Comparison of ENCODE assay signal across 8 cellular contexts in the genomic region with DNA sequence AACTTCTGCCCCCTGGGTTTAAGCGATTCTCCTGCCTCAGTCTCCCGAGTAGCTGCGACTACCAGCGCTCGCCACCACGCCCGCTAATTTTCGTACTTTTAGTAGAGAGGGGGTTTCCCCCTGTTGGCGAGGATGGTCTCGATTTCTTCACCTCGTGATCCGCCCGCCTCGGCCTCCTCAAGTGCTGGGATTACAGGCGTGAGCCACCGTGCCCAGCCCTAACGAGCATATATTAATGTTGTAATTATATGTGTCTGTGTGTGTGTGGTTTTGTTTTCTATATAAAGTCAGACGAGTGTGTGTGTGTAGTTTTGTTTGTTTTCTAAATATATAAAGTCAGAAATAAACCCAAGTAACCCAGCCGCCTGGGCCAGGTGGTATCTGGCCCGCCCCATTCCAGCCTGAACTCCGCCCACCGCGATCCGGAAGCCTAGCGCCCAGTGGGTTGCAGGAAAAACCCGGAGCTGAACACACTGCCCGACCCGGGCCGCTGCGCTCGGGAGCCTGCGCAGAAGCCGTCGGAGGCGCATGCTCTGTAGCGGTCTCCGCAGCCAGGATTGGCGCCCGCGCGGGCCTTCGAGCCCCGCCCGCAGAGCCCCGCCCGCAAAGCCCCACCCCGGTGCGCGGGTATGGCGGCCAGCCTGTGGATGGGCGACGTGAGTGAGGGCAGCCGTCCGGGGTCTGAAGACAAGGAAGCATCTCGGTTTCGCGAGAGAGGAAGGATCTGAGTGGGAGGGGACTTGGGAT. TPM values are rescaled to one million over a fixed set of nuclear protein-coding genes. Genes with fewer than 3 reads are reported as not detected.
DNase-seq lines count a peak whose midpoint lies in the region; ATAC-seq, FAIRE-seq and TF ChIP-seq lines count a peak whose summit lies in the region.

TSS of gene TRNAU1AP (plus strand) at position 604 of the 747 bp plus-strand sequence. CDS start at position 630, 26 bp downstream.

- POLR2A ChIA-PET in IMR-90 (lab: Charles Lee; ENCODE audit: unreplicated experiment) = interaction anchor here (0.5 kb wide), 1 partner anchor 8 kb away, joined by 3 read pairs; no protein-coding TSS in a partner anchor
- POLR2A ChIA-PET in OCI-LY7 (lab: Charles Lee) = interaction anchor here (0.7 kb wide), 1 partner anchor 26 kb away, joined by 3 read pairs; no protein-coding TSS in a partner anchor
- POLR2A ChIA-PET in endothelial cell of umbilical vein (lab: Charles Lee) = interaction anchor here (0.7 to 3.8 kb wide), 4 partner anchors 26 to 293 kb away, joined by 3 to 59 read pairs (median 4); partner anchors contain the start of gene RNU11

- H3K79me2 ChIP-seq in OCI-LY7 (ENCODE audit: insufficient read depth, low read depth, low read length) (peaks cover 19% of the 10 kb centered on the region; the same call in 1 of the 2 replicates), endothelial cell of umbilical vein (ENCODE audit: control insufficient read depth, insufficient read depth, low read length) (peaks cover 11% of the 10 kb centered on the region)

- H3K9ac ChIP-seq in IMR-90 (ENCODE audit: low read depth, low read length) (peak within 1 kb of the TSS; percentile 89), endothelial cell of umbilical vein (replicated peaks; ENCODE audit: extremely low read depth, insufficient read depth, low read length) (peak within 1 kb of the TSS; percentile 80)

- TF ChIP-seq RAD21 in IMR-90 (IDR thresholded peaks at IDR 0.05; ENCODE audit: low read length) = no peak

- peak within 1 kb of the TSS; percentile 33; the same call in 1 of the 2 replicates for H2BK20ac ChIP-seq in IMR-90 (ENCODE audit: low read depth, low read length)

- H2AK5ac ChIP-seq in IMR-90 (ENCODE audit: low read depth, low read length) = peak within 1 kb of the TSS; percentile 58

- H3K27me3 ChIP-seq in IMR-90 (ENCODE audit: control insufficient read depth, insufficient read depth, low read length) (no peaks in the 10 kb centered on the region), endothelial cell of umbilical vein (ENCODE audit: control insufficient read depth in 2 of 2, insufficient read depth in 2 of 2, low read length in 2 of 2) (no peaks in the 10 kb centered on the region)

- peak; percentile 89 for FAIRE-seq in endothelial cell of umbilical vein (lab: Jason Lieb, UNC)

- peak within 1 kb of the TSS; percentile 98 for H3K4ac ChIP-seq in IMR-90 (ENCODE audit: low read depth, low read length)

- intact Hi-C loops in IMR-90 (cut with micrococcal nuclease) (loop anchor here (1.0 kb wide), 1 partner anchor 29 kb away; no protein-coding TSS in a partner anchor), OCI-LY7 (cut with micrococcal nuclease; ENCODE audit: unreplicated experiment) (loop anchor here (1.0 kb wide), 2 partner anchors 29 to 34 kb away; no protein-coding TSS in a partner anchor), endothelial cell of umbilical vein (cut with micrococcal nuclease) (loop anchor here (1.0 to 10.0 kb wide), 6 partner anchors 29 to 1858 kb away; partner anchors contain the start of genes ARID1A and PHACTR4)

- H3K4me3 ChIP-seq in IMR-90 (ENCODE audit: insufficient read depth, low read depth, low read length) (peak within 1 kb of the TSS; percentile 85), OCI-LY7 (ENCODE audit: low read depth, low read length, poor library complexity, severe bottlenecking) (peak within 1 kb of the TSS; percentile 90), endothelial cell of umbilical vein (replicated peaks in 1 of 3; ENCODE audit: insufficient read depth in 1 of 3, low read depth in 1 of 3, low read length in 3 of 3) (peak within 1 kb of the TSS; percentile 79 to 86 (median 85))

- no peaks in the 10 kb centered on the region for H3K9me3 ChIP-seq in IMR-90 (ENCODE audit: control insufficient read depth, insufficient read depth, low read length)
- H3K9me3 ChIP-seq in OCI-LY7 (ENCODE audit: low read length) = no peaks in the 10 kb centered on the region
- no peaks in the 10 kb centered on the region for H3K9me3 ChIP-seq in endothelial cell of umbilical vein (replicated peaks; ENCODE audit: control insufficient read depth, insufficient read depth, low read length)

- H2BK120ac ChIP-seq in IMR-90 (ENCODE audit: low read depth, low read length) = peak within 1 kb of the TSS; percentile 76

- H3K79me1 ChIP-seq in IMR-90 (ENCODE audit: low read depth in 1 of 2, low read length in 2 of 2) = peaks cover 0 to 10% of the 10 kb centered on the region in 2 experiments; a peak in 3 of 4 replicates

- H4K91ac ChIP-seq in IMR-90 (ENCODE audit: insufficient read depth, low read depth, low read length) = peak within 1 kb of the TSS; percentile 96

- peak within 1 kb of the TSS; percentile 73 for H3K18ac ChIP-seq in IMR-90 (ENCODE audit: low read depth, low read length)

- peak within 1 kb of the TSS; percentile 68; the same call in 1 of the 3 replicates for H2BK15ac ChIP-seq in IMR-90 (ENCODE audit: low read depth, low read length)

- BruUV-seq in IMR-90 (replicated peaks; lab: Mats Ljungman, UMichigan) (no TSS peak), OCI-LY7 (replicated peaks; lab: Mats Ljungman, UMichigan) (TSS peak; percentile 96), endothelial cell of umbilical vein (replicated peaks; lab: Mats Ljungman, UMichigan) (TSS peak; percentile 57)

- H3K4me2 ChIP-seq in IMR-90 (ENCODE audit: low read depth, low read length) = peak within 1 kb of the TSS; percentile 75
- peak within 1 kb of the TSS; percentile 91 for H3K4me2 ChIP-seq in OCI-LY7 (ENCODE audit: low read length)
- peak within 1 kb of the TSS; percentile 84 for H3K4me2 ChIP-seq in endothelial cell of umbilical vein (ENCODE audit: insufficient read depth, low read length)

- no peaks in the 10 kb centered on the region for H3K9me2 ChIP-seq in OCI-LY7 (ENCODE audit: insufficient read depth, low read length)

- CTCF ChIA-PET in IMR-90 (lab: Yijun Ruan, JAX) (interaction anchor here (1.7 kb wide), 1 partner anchor 304 kb away, joined by 4 read pairs; no protein-coding TSS in a partner anchor), OCI-LY7 (lab: Charles Lee; ENCODE audit: unreplicated experiment) (interaction anchor here (1.1 to 1.4 kb wide), 2 partner anchors 27 to 29 kb away, joined by 3 to 5 read pairs; no protein-coding TSS in a partner anchor), endothelial cell of umbilical vein (lab: Charles Lee) (interaction anchor here (1.0 to 2.4 kb wide), 8 partner anchors 9 to 304 kb away, joined by 3 to 15 read pairs (median 4); no protein-coding TSS in a partner anchor)

- DNase-seq in DMS 273 treated with DMSO at 0.1 percent for 48 hours (lab: John Stamatoyannopoulos, UW) = peak; percentile 74
- peak; percentile 95 for DNase-seq in IMR-90
- peak; percentile 98 for DNase-seq in OCI-LY7 (ENCODE audit: low spot score)
- DNase-seq in activated T-cell treated with anti-CD3 and anti-CD28 coated beads for 1 hour (ENCODE audit: low read depth) = peak; percentile 97
- peak; percentile 98 for DNase-seq in endothelial cell of umbilical vein (ENCODE audit: low read depth, low spot score)
- DNase-seq in midbrain (lab: John Stamatoyannopoulos, UW) = peak; percentile 95
- peak; percentile 95 to 96 for DNase-seq in stimulated activated CD8-positive, alpha-beta memory T cell treated with anti-CD3 and anti-CD28 coated beads, Interleukin-15, amount 100 ng/mL, for 48 hours (ENCODE audit: low read depth in 2 of 2)

- H3K9me1 ChIP-seq in IMR-90 (ENCODE audit: insufficient read depth, low read length) (no peaks in the 10 kb centered on the region), endothelial cell of umbilical vein (replicated peaks; ENCODE audit: control insufficient read depth, extremely low read depth, insufficient read depth, low read length) (no peaks in the 10 kb centered on the region)

- 2% methylated on average over 22 of the region's 57 CpGs; no CpG with 5 or more reads in 1 of the 2 experiments for WGBS in IMR-90 (ENCODE audit: extremely low coverage in 2 of 2, insufficient read length in 1 of 2), 2 experiments

- H3K23ac ChIP-seq in IMR-90 (ENCODE audit: low read depth, low read length) = peak within 1 kb of the TSS; percentile 99

- ATAC-seq in GM21528 (IDR thresholded peaks at IDR 0.05; ENCODE audit: low FRiP score, unreplicated experiment) = peak; percentile 77
- peak; percentile 98 for ATAC-seq in IMR-90 (ENCODE audit: low read depth)

- H3K14ac ChIP-seq in IMR-90 (replicated peaks; ENCODE audit: low read depth, low read length) = peak within 1 kb of the TSS; percentile 98

- TF ChIP-seq CTCF in IMR-90 (conservative IDR thresholded peaks at IDR 0.05; ENCODE audit: low read depth, low read length) (no peak), OCI-LY7 (conservative IDR thresholded peaks at IDR 0.05; ENCODE audit: low read length) (peak; percentile 47), endothelial cell of umbilical vein (IDR thresholded peaks at IDR 0.05; ENCODE audit: extremely low read depth in 1 of 2, insufficient read depth in 1 of 2, low read depth in 1 of 2, low read length in 2 of 2) (no peak)

- dilution Hi-C loops in IMR-90 (cut with HindIII; ENCODE audit: low sequenced_read_pairs, unreplicated experiment) (no loop called here), endothelial cell of umbilical vein (cut with MboI; ENCODE audit: extremely low pct_ligation_motif_present, low sequenced_read_pairs) (no loop called here)

- H2BK5ac ChIP-seq in IMR-90 (ENCODE audit: low read depth, low read length, poor library complexity, severe bottlenecking) = peak within 1 kb of the TSS; percentile 82

- H4K20me1 ChIP-seq in IMR-90 (ENCODE audit: insufficient read depth, low read length) (no peaks in the 10 kb centered on the region), OCI-LY7 (ENCODE audit: insufficient read depth, low read length) (no peaks in the 10 kb centered on the region), endothelial cell of umbilical vein (replicated peaks; ENCODE audit: control insufficient read depth, extremely low read depth, insufficient read depth, low read length) (no peaks in the 10 kb centered on the region)

- peak within 1 kb of the TSS; percentile 72 to 95 for H4K8ac ChIP-seq in IMR-90 (ENCODE audit: low read depth in 2 of 2, low read length in 2 of 2)

- no peaks in the 10 kb centered on the region for H3K4me1 ChIP-seq in IMR-90 (ENCODE audit: control insufficient read depth, insufficient read depth, low read length)
- peaks cover 24% of the 10 kb centered on the region for H3K4me1 ChIP-seq in OCI-LY7 (ENCODE audit: insufficient read depth, low read length, poor library complexity, severe bottlenecking)
- peaks cover 12% of the 10 kb centered on the region for H3K4me1 ChIP-seq in endothelial cell of umbilical vein (ENCODE audit: control insufficient read depth, extremely low read depth, insufficient read depth, low read length)

- TF ChIP-seq POLR2A in IMR-90 (IDR thresholded peaks at IDR 0.05; ENCODE audit: low read depth, low read length) (peak; percentile 41; the same call in 1 of the 2 replicates), endothelial cell of umbilical vein (IDR thresholded peaks at IDR 0.05; ENCODE audit: low read depth, low read length) (peak; percentile 86)

- H2AK9ac ChIP-seq in IMR-90 (replicated peaks; ENCODE audit: low read depth, low read length, poor library complexity) = peak within 1 kb of the TSS; percentile 97

- peak within 1 kb of the TSS; percentile 66 for H4K5ac ChIP-seq in IMR-90 (ENCODE audit: low read depth, low read length)

- in situ Hi-C loops in IMR-90 (cut with MboI; ENCODE audit: low sequenced_read_pairs) = no loop called here

- H3K27ac ChIP-seq in IMR-90 (ENCODE audit: insufficient read depth, low read length) (peak within 1 kb of the TSS; percentile 81), OCI-LY7 (ENCODE audit: low read depth, low read length, poor library complexity, severe bottlenecking) (peak within 1 kb of the TSS; percentile 82), endothelial cell of umbilical vein (ENCODE audit: insufficient read depth, low read depth, low read length) (peak within 1 kb of the TSS; percentile 39)

- H3K36me3 ChIP-seq in IMR-90 (ENCODE audit: control insufficient read depth, insufficient read depth, low read length) = peaks cover 2% of the 10 kb centered on the region
- H3K36me3 ChIP-seq in OCI-LY7 (ENCODE audit: insufficient read depth, low read length) = peaks cover 26% of the 10 kb centered on the region
- H3K36me3 ChIP-seq in endothelial cell of umbilical vein (ENCODE audit: control insufficient read depth in 2 of 2, extremely low read depth in 1 of 2, insufficient read depth in 2 of 2, low read length in 2 of 2) = no peaks in the 10 kb centered on the region

- H2AFZ ChIP-seq in IMR-90 (replicated peaks; ENCODE audit: low read length, poor library complexity) = peak within 1 kb of the TSS; percentile 99
- peak within 1 kb of the TSS; percentile 98 for H2AFZ ChIP-seq in OCI-LY7 (ENCODE audit: low read length)
- peak within 1 kb of the TSS; percentile 93 for H2AFZ ChIP-seq in endothelial cell of umbilical vein (ENCODE audit: low read depth, low read length)

- peak within 1 kb of the TSS; percentile 85 for H3K56ac ChIP-seq in IMR-90 (ENCODE audit: extremely low read depth, insufficient read depth, low read length)

RNA-seq across cellular contexts. Expression of gene TRNAU1AP, which starts in this region (rescaled TPM):
- 23.8 and 25.3 TPM in 2 replicates for total RNA-seq in IMR-90 (2012; rRNA removed)
- polyA plus RNA-seq in IMR-90 (2012; rRNA removed) = 23.3 and 24.1 TPM in 2 replicates
- 10.5 and 14.8 TPM in 2 replicates for polyA plus RNA-seq in IMR-90 (2012; cell fraction: cytosol; rRNA removed)
- polyA plus RNA-seq in IMR-90 (2012; cell fraction: nucleus; rRNA removed; ENCODE audit: low replicate concordance) = 16.6 and 42.3 TPM in 2 replicates
- 30.6 and 39.6 TPM in 2 replicates for total RNA-seq in OCI-LY7 (2014; rRNA removed; shearing (Covaris generic))
- 41.8 and 47.7 TPM in 2 replicates for total RNA-seq in OCI-LY7 (2022)
- total RNA-seq in endothelial cell of umbilical vein = 46.2 and 49.0 TPM in 2 replicates
- 31.5 and 32.7 TPM in 2 replicates for polyA plus RNA-seq in endothelial cell of umbilical vein
- polyA plus RNA-seq in endothelial cell of umbilical vein (2011; cell fraction: cytosol; rRNA removed) = 37.3 and 37.6 TPM in 2 replicates
- polyA plus RNA-seq in endothelial cell of umbilical vein (2011; cell fraction: nucleus; rRNA removed) = 69.7 and 70.4 TPM in 2 replicates
- 26.7 and 48.7 TPM in 2 replicates for polyA plus RNA-seq in endothelial cell of umbilical vein (2012)
- 16.3 and 27.8 TPM in 2 replicates for polyA minus RNA-seq in endothelial cell of umbilical vein
- 12.3 TPM for polyA minus RNA-seq in endothelial cell of umbilical vein (2011; cell fraction: cytosol; rRNA and poly(A)+ RNA removed)
- polyA minus RNA-seq in endothelial cell of umbilical vein (2011; cell fraction: nucleus; rRNA and poly(A)+ RNA removed) = 17.6 and 27.1 TPM in 2 replicates

Comparison
In these comparisons a context has a peak if more than half of its experiments do, and no peak if none do; other contexts are left out.
1. Peak in every context shown above with its lines: DNase-seq, ATAC-seq, H3K4me3 ChIP-seq and H3K27ac ChIP-seq.